In genomic region chr22:43409800-43410199, GRCh38 we compare ENCODE assay signal across 27 cellular contexts. TPM values are rescaled to one million over a fixed set of nuclear protein-coding genes. Genes with fewer than 3 reads are reported as not detected.
"Had no signal": no experiment of that assay in that cellular context is flagged by ENCODE, and none has a peak within 500 bp of the region (broad histone marks: within the 10 kb centered on the region; RNA-seq: fewer than 3 reads in every experiment).

No MANE protein-coding gene starts in this region.

- H3K4me1 ChIP-seq: colonic mucosa, parathyroid adenoma had no signal

- H3K27me3 ChIP-seq: testis had no signal

- H3K4me3 Mint-ChIP-seq: activated naive CD4-positive, alpha-beta T cell treated with anti-CD3 and anti-CD28 coated beads, Interleukin-2, amount 10 ng/mL, durations not matched to agents 7 days and 5 days; activated naive CD8-positive, alpha-beta T cell treated with anti-CD3 and anti-CD28 coated beads, Interleukin-2, amount 50 U/mL, for 24 hours; central memory CD8-positive, alpha-beta T cell had no signal

- H3K27ac ChIP-seq: colonic mucosa, neutrophil, parathyroid adenoma, testis, upper lobe of left lung had no signal

- H3K9me3 ChIP-seq: colonic mucosa, neutrophil, testis, upper lobe of left lung had no signal

- H3K4me1 Mint-ChIP-seq: activated naive CD4-positive, alpha-beta T cell treated with anti-CD3 and anti-CD28 coated beads, Interleukin-2, amount 10 ng/mL, durations not matched to agents 7 days and 5 days; activated naive CD8-positive, alpha-beta T cell treated with anti-CD3 and anti-CD28 coated beads, Interleukin-2, amount 50 U/mL, for 24 hours; central memory CD8-positive, alpha-beta T cell had no signal

- DNase-seq: activated CD4-positive, alpha-beta T cell treated with anti-CD3 and anti-CD28 coated beads, Interleukin-2, amount 50 U/mL, for 1 hour; activated CD8-positive, alpha-beta memory T cell treated with anti-CD3 and anti-CD28 coated beads for 24 hours; activated CD8-positive, alpha-beta memory T cell treated with anti-CD3 and anti-CD28 coated beads, Interleukin-2, amount 50 U/mL, for 48 hours; activated effector memory CD4-positive, alpha-beta T cell treated with Interleukin-2 at 50 U/mL for 16 hours; activated naive CD4-positive, alpha-beta T cell treated with anti-CD3 and anti-CD28 coated beads, Interleukin-2, amount 10 ng/mL, durations not matched to agents 7 days and 5 days; activated naive CD8-positive, alpha-beta T cell treated with anti-CD3 and anti-CD28 coated beads, Interleukin-2, amount 50 U/mL, for 24 hours; activated T-cell treated with anti-CD3 and anti-CD28 coated beads, Interleukin-2, amount 50 U/mL, for 48 hours; aorta; colonic mucosa; foreskin melanocyte; hypothalamus; mammary epithelial cell; stimulated activated CD4-positive, alpha-beta T cell treated with anti-CD3 and anti-CD28 coated beads, Interleukin-4, amount 100 ng/mL, for 1 hour; T1000; testis had no signal

- ATAC-seq: activated CD4-positive, CD25-positive, alpha-beta regulatory T cell treated with anti-CD3 and anti-CD28 coated beads, Interleukin-2, amount 50 U/mL, for 24 hours; activated naive CD8-positive, alpha-beta T cell treated with anti-CD3 and anti-CD28 coated beads, Interleukin-2, amount 50 U/mL, for 24 hours; sciatic nerve had no signal

- H3K36me3 Mint-ChIP-seq: activated naive CD4-positive, alpha-beta T cell treated with anti-CD3 and anti-CD28 coated beads, Interleukin-2, amount 10 ng/mL, durations not matched to agents 7 days and 5 days had no signal

- H3K36me3 ChIP-seq: colonic mucosa, neutrophil, upper lobe of left lung had no signal

- H3K9me3 Mint-ChIP-seq: activated naive CD4-positive, alpha-beta T cell treated with anti-CD3 and anti-CD28 coated beads, Interleukin-2, amount 10 ng/mL, durations not matched to agents 7 days and 5 days; activated naive CD8-positive, alpha-beta T cell treated with anti-CD3 and anti-CD28 coated beads, Interleukin-2, amount 50 U/mL, for 24 hours; central memory CD8-positive, alpha-beta T cell had no signal

- H3K27ac Mint-ChIP-seq: activated naive CD4-positive, alpha-beta T cell treated with anti-CD3 and anti-CD28 coated beads, Interleukin-2, amount 10 ng/mL, durations not matched to agents 7 days and 5 days; activated naive CD8-positive, alpha-beta T cell treated with anti-CD3 and anti-CD28 coated beads, Interleukin-2, amount 50 U/mL, for 24 hours had no signal

- H3K4me3 ChIP-seq: colonic mucosa, smooth muscle cell, testis, upper lobe of left lung had no signal

RNA-seq across cellular contexts. Expression of gene MPPED1, which starts 2.0 kb away (rescaled TPM):
- total RNA-seq: aorta; epithelial cell of proximal tubule; fibroblast of lung; mammary epithelial cell; myocyte; smooth muscle cell; T-helper 1 cell treated with Interleukin-12 subunit alpha and Interleukin-12 subunit beta and Interleukin-4 antibody, amounts not matched to agents 30 ng/mL and 1 ng/mL, for 36 hours; upper lobe of left lung had no signal
- polyA plus RNA-seq: aorta, fibroblast of lung, keratinocyte, mammary epithelial cell, smooth muscle cell had no signal
